ENCODE assay signal across 24 cellular contexts in genomic region chr7:42231043-42231442, GRCh38.
"Had no signal": no experiment of that assay in that cellular context is flagged by ENCODE, and none has a peak within 500 bp of the region (broad histone marks: within the 10 kb centered on the region; RNA-seq: fewer than 3 reads in every experiment).

No MANE protein-coding gene starts in this region.

- H3K9me3 Mint-ChIP-seq: central memory CD8-positive, alpha-beta T cell; immature natural killer cell; naive B cell had no signal

- H3K4me3 ChIP-seq: dorsolateral prefrontal cortex, esophagus muscularis mucosa, gastrocnemius medialis, heart right ventricle, left ventricle myocardium inferior, lower lobe of right lung, pancreas, suprapubic skin, thyroid gland had no signal

- H3K4me3 Mint-ChIP-seq: central memory CD8-positive, alpha-beta T cell; immature natural killer cell; naive B cell had no signal

- H3K27ac ChIP-seq: dorsolateral prefrontal cortex, epithelial cell of prostate, esophagus muscularis mucosa, gastrocnemius medialis, heart right ventricle, left ventricle myocardium inferior, lower lobe of right lung, pancreas, suprapubic skin, thyroid gland had no signal

- H3K36me3 Mint-ChIP-seq: immature natural killer cell had no signal

- H3K36me3 ChIP-seq: esophagus muscularis mucosa, gastrocnemius medialis, heart right ventricle, left ventricle myocardium inferior, lower lobe of right lung, pancreas, suprapubic skin, thyroid gland had no signal

- DNase-seq: cortex of kidney; dorsolateral prefrontal cortex; effector memory CD4-positive, alpha-beta T cell; gastrocnemius medialis; heart right ventricle; immature natural killer cell; kidney; left cardiac atrium; left ventricle myocardium inferior; lower lobe of right lung; mesenchymal stem cell; naive B cell; occipital lobe; pancreas; right cardiac atrium; small intestine; stimulated activated CD4-positive, alpha-beta T cell treated with anti-CD3 and anti-CD28 coated beads, Interleukin-2, amount 100 ng/mL, for 48 hours; stimulated activated naive CD4-positive, alpha-beta T cell treated with Interleukin-2 at 50 U/mL for 16 hours; thyroid gland had no signal

- H3K4me1 Mint-ChIP-seq: central memory CD8-positive, alpha-beta T cell had no signal

- H3K27ac Mint-ChIP-seq: immature natural killer cell, naive B cell, progenitor cell of endocrine pancreas had no signal

- ATAC-seq: gastrocnemius medialis, heart right ventricle, left cardiac atrium, lower lobe of right lung, pancreas, right cardiac atrium had no signal

- H3K9me3 ChIP-seq: esophagus muscularis mucosa, gastrocnemius medialis, heart right ventricle, left ventricle myocardium inferior, lower lobe of right lung, pancreas, suprapubic skin, thyroid gland had no signal

- H3K27me3 ChIP-seq: esophagus muscularis mucosa, suprapubic skin, thyroid gland had no signal
